ENCODE assay signal across 10 cellular contexts in genomic region chr20:3405696-3406358, GRCh38. TPM values are rescaled to one million over a fixed set of nuclear protein-coding genes. Genes with fewer than 3 reads are reported as not detected.
DNase-seq lines count a peak whose midpoint lies in the region; ATAC-seq and TF ChIP-seq lines count a peak whose summit lies in the region.
"Had no signal": no experiment of that assay in that cellular context is flagged by ENCODE, and none has a peak within 500 bp of the region (broad histone marks: within the 10 kb centered on the region; RNA-seq: fewer than 3 reads in every experiment).

No MANE protein-coding gene starts in this region.

- ATAC-seq in heart right ventricle, result no peak
- ATAC-seq in Right ventricle myocardium superior (ENCODE audit: poor library complexity), result no peak
- ATAC-seq in HG03175 (IDR thresholded peaks at IDR 0.05; ENCODE audit: unreplicated experiment), result no peak
- ATAC-seq in GM19395 (IDR thresholded peaks at IDR 0.05; ENCODE audit: unreplicated experiment), result no peak

- TF ChIP-seq CTCF in heart right ventricle (IDR thresholded peaks at IDR 0.05), result no peak
- no peak for TF ChIP-seq CTCF in colonic mucosa (IDR thresholded peaks at IDR 0.05)
- no peak for TF ChIP-seq CTCF in vagina (IDR thresholded peaks at IDR 0.05)

- no peaks in the 10 kb centered on the region for H3K36me3 ChIP-seq in heart right ventricle
- no peaks in the 10 kb centered on the region for H3K36me3 ChIP-seq in colonic mucosa
- no peaks in the 10 kb centered on the region for H3K36me3 ChIP-seq in mucosa of stomach (ENCODE audit: control insufficient read depth, insufficient read depth, low read length)
- no peaks in the 10 kb centered on the region for H3K36me3 ChIP-seq in vagina

- WGBS in heart right ventricle, 2 donors, result 32 to 34% methylated on average over 3 of the region's 3 CpGs

- H3K27me3 ChIP-seq in heart right ventricle (no peaks in the 10 kb centered on the region), colonic mucosa (peaks cover 17% of the 10 kb centered on the region), mucosa of stomach (ENCODE audit: control insufficient read depth, insufficient read depth, low read length) (no peaks in the 10 kb centered on the region), vagina (no peaks in the 10 kb centered on the region)

- H3K4me1 ChIP-seq in heart right ventricle (peaks cover 0 to 53% (median 35%) of the 10 kb centered on the region in 9 donors), colonic mucosa (peaks cover 4% of the 10 kb centered on the region), mucosa of stomach (ENCODE audit: control insufficient read depth, insufficient read depth, low read length) (peaks cover 12% of the 10 kb centered on the region), vagina (peaks cover 51% of the 10 kb centered on the region)

- H3K9me3 ChIP-seq in heart right ventricle (no peaks in the 10 kb centered on the region), colonic mucosa (no peaks in the 10 kb centered on the region), mucosa of stomach (ENCODE audit: control insufficient read depth, low read length) (no peaks in the 10 kb centered on the region), vagina (no peaks in the 10 kb centered on the region)

- intact Hi-C loops in heart right ventricle (cut with DNase I) (loop anchor here in 3 of 10 donors (2.0 to 10.0 kb wide), 4 partner anchors 34 to 199 kb away; partner anchors contain the start of genes ATRN (in 1 of the 3) and ITPA (in 1 of the 3)), Right ventricle myocardium superior (cut with DNase I) (loop anchor here (10.0 kb wide), 2 partner anchors 51 to 69 kb away; partner anchors contain the start of gene ATRN), colonic mucosa (cut with DNase I) (no loop called here), vagina (cut with DNase I) (loop anchor here (5.0 kb wide), 1 partner anchor 66 kb away; the partner anchor contains the start of gene ATRN)

- no peak for TF ChIP-seq POLR2A in vagina (IDR thresholded peaks at IDR 0.05)

- H3K27ac ChIP-seq in heart right ventricle (peak overlapping the region in 9 of 10 donors; percentile 89 to 98 (median 95)), colonic mucosa (peak overlapping the region; percentile 67), vagina (peak overlapping the region; percentile 94)

- H3K9ac ChIP-seq in colonic mucosa (ENCODE audit: low read depth in 2 of 2, low read length in 2 of 2), result peak overlapping the region in 1 of 2 donors; percentile 65
- peak overlapping the region; percentile 87 for H3K9ac ChIP-seq in mucosa of stomach (ENCODE audit: low read length)

- DNase-seq in heart right ventricle, result no peak
- no peak for DNase-seq in Right ventricle myocardium superior
- DNase-seq in colonic mucosa, result no peak
- no peak for DNase-seq in vagina (ENCODE audit: extremely low spot score in 2 of 2)
- DNase-seq in NCI-H510A (lab: John Stamatoyannopoulos, UW), result no peak
- DNase-seq: DND-41, NCI-H446 treated with DMSO at 0.1 percent for 48 hours had no signal

- H3K4me3 ChIP-seq in heart right ventricle, result peak overlapping the region in 9 of 10 donors; percentile 80 to 94 (median 90)
- peak overlapping the region; percentile 53 for H3K4me3 ChIP-seq in colonic mucosa
- peak overlapping the region; percentile 80 for H3K4me3 ChIP-seq in mucosa of stomach (ENCODE audit: low read length)
- H3K4me3 ChIP-seq in vagina, result peak overlapping the region; percentile 89 to 93

RNA-seq across cellular contexts. Expression of gene DNAAF9, which starts 1.6 kb away (rescaled TPM):
- total RNA-seq in heart right ventricle (10 to 100 TPM; 15.8 to 32.2 (median 25.2) TPM), Right ventricle myocardium superior (20.4 TPM), colonic mucosa (1 to 10 TPM; 1.2 to 4.0 TPM), vagina (18.4 TPM)
- 10 to 100 TPM in 1 of 2 donors, 1 to 10 TPM in 1; 6.4 to 13.9 TPM for polyA plus RNA-seq in heart right ventricle
